In the genomic region with DNA sequence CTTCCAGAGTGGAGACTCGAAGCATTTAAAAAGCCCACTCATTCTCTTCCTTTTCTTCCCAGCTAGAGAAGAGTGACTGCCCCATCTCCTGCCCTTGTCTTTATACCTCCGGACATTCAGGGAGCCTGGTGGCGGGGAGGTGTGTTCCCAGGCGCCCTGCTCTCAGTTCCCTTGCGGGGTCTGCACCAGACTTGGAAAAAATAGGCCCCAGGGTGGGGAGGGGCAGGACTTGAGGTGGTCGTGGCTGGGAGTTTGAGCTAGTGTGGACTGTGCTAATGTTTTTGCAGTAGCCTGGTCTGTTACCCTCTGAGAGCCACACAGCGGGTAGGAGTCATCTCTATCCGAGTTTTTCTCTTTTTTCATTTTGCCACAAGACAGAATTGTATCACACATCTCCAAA, we compare ENCODE assay signal across 14 cellular contexts.
DNase-seq lines count a peak whose midpoint lies in the region; ATAC-seq and TF ChIP-seq lines count a peak whose summit lies in the region.
"Had no signal": no experiment of that assay in that cellular context is flagged by ENCODE, and none has a peak within 500 bp of the region (broad histone marks: within the 10 kb centered on the region; RNA-seq: fewer than 3 reads in every experiment).

No MANE protein-coding gene starts in this region.

- intact Hi-C loops in dendritic cell treated with granulocyte-macrophage colony-stimulating factor and Interleukin-4, amounts not matched to agents 40 ng/mL and 50 ng/mL, for 4 days (cut with micrococcal nuclease): no loop called here

- no peak overlapping the region for H3K27ac ChIP-seq in suprapubic skin
- H3K27ac ChIP-seq: C4-2B had no signal

- no peak overlapping the region for H3K4me3 Mint-ChIP-seq in T-helper 17 cell
- no peak overlapping the region for H3K4me3 Mint-ChIP-seq in dendritic cell treated with granulocyte-macrophage colony-stimulating factor and Interleukin-4, amounts not matched to agents 40 ng/mL and 50 ng/mL, for 4 days
- H3K4me3 Mint-ChIP-seq: B cell had no signal

- WGBS in suprapubic skin: 92% methylated on average over 7 of the region's 8 CpGs

- H3K4me3 ChIP-seq in suprapubic skin: no peak overlapping the region

- H3K36me3 Mint-ChIP-seq in T-helper 17 cell (ENCODE audit: low read depth): no peaks in the 10 kb centered on the region
- peaks cover 25% of the 10 kb centered on the region for H3K36me3 Mint-ChIP-seq in dendritic cell treated with granulocyte-macrophage colony-stimulating factor and Interleukin-4, amounts not matched to agents 40 ng/mL and 50 ng/mL, for 4 days (ENCODE audit: low read depth)

- peak overlapping the region; percentile 53 for H3K27ac Mint-ChIP-seq in T-helper 17 cell
- H3K27ac Mint-ChIP-seq in dendritic cell treated with granulocyte-macrophage colony-stimulating factor and Interleukin-4, amounts not matched to agents 40 ng/mL and 50 ng/mL, for 4 days: peak overlapping the region; percentile 55
- H3K27ac Mint-ChIP-seq: B cell had no signal

- TF ChIP-seq POLR2A in suprapubic skin (IDR thresholded peaks at IDR 0.05): no peak

- TF ChIP-seq CTCF in suprapubic skin (IDR thresholded peaks at IDR 0.05): no peak

- H3K4me1 Mint-ChIP-seq in T-helper 17 cell: peaks cover 7% of the 10 kb centered on the region
- H3K4me1 Mint-ChIP-seq in dendritic cell treated with granulocyte-macrophage colony-stimulating factor and Interleukin-4, amounts not matched to agents 40 ng/mL and 50 ng/mL, for 4 days (ENCODE audit: low read depth): peaks cover 25% of the 10 kb centered on the region

- TF ChIP-seq EP300 in suprapubic skin (IDR thresholded peaks at IDR 0.05): no peak

- peaks cover 4% of the 10 kb centered on the region for H3K4me1 ChIP-seq in suprapubic skin

- no peaks in the 10 kb centered on the region for H3K27me3 Mint-ChIP-seq in T-helper 17 cell
- H3K27me3 Mint-ChIP-seq in dendritic cell treated with granulocyte-macrophage colony-stimulating factor and Interleukin-4, amounts not matched to agents 40 ng/mL and 50 ng/mL, for 4 days: no peaks in the 10 kb centered on the region
- H3K27me3 Mint-ChIP-seq: B cell; CD4-positive, alpha-beta memory T cell had no signal

- H3K9me3 ChIP-seq in T-helper 17 cell (ENCODE audit: control insufficient read depth, low read length, poor library complexity, severe bottlenecking): no peaks in the 10 kb centered on the region
- H3K9me3 ChIP-seq in suprapubic skin: no peaks in the 10 kb centered on the region

- peaks cover 5% of the 10 kb centered on the region for H3K36me3 ChIP-seq in suprapubic skin

- no peaks in the 10 kb centered on the region for H3K27me3 ChIP-seq in suprapubic skin

- no peak for ATAC-seq in T-helper 17 cell
- no peak for ATAC-seq in GM21526 (IDR thresholded peaks at IDR 0.05; ENCODE audit: low FRiP score, unreplicated experiment)
- ATAC-seq in GM18861 (IDR thresholded peaks at IDR 0.05; ENCODE audit: unreplicated experiment): no peak
- ATAC-seq: HCT116, HepG2 had no signal

- DNase-seq in T-helper 17 cell (no peak), mesenteric fat pad (ENCODE audit: low spot score) (peak; percentile 62), suprapubic skin (ENCODE audit: low spot score in 2 of 2) (peak; percentile 30 to 57), HPDE6-E6E7 (ENCODE audit: extremely low spot score) (no peak)
- DNase-seq: CD4-positive, alpha-beta memory T cell; DMS79 treated with DMSO at 0.1 percent for 48 hours; EL had no signal

- no peaks in the 10 kb centered on the region for H3K9me3 Mint-ChIP-seq in dendritic cell treated with granulocyte-macrophage colony-stimulating factor and Interleukin-4, amounts not matched to agents 40 ng/mL and 50 ng/mL, for 4 days
- H3K9me3 Mint-ChIP-seq: CD4-positive, alpha-beta memory T cell had no signal

Comparison
In these comparisons a context has a peak if more than half of its experiments do, and no peak if none do; other contexts are left out.
1. DNase-seq: peak in mesenteric fat pad (single experiment) and suprapubic skin (2 of 2); none in T-helper 17 cell (0 of 3) and HPDE6-E6E7 (single experiment).